7 cellular contexts compared by ENCODE assay signal in genomic region chr21:8380419-8381079, GRCh38.
DNase-seq lines count a peak whose midpoint lies in the region; ATAC-seq and TF ChIP-seq lines count a peak whose summit lies in the region.
"Not testable (repeated sequence)": the region's sequence is repeated elsewhere in the genome, so short reads cannot be mapped to it uniquely, and the experiment has no call there.

No MANE protein-coding gene starts in this region.

- TF ChIP-seq CTCF in activated CD8-positive, alpha-beta T cell treated with anti-CD3 and anti-CD28 coated beads for 36 hours (IDR thresholded peaks at IDR 0.05): not testable (repeated sequence)

- H3K4me3 Mint-ChIP-seq in activated CD8-positive, alpha-beta T cell treated with anti-CD3 and anti-CD28 coated beads for 36 hours; naive thymus-derived CD8-positive, alpha-beta T cell: not testable (repeated sequence)

- ATAC-seq in GM18858 (IDR thresholded peaks at IDR 0.05; ENCODE audit: unreplicated experiment) (peak; percentile 46), GM21360 (IDR thresholded peaks at IDR 0.05; ENCODE audit: unreplicated experiment) (peak; percentile 44), HG02840 (IDR thresholded peaks at IDR 0.05; ENCODE audit: low FRiP score, unreplicated experiment) (peak; percentile 46), HG03442 (IDR thresholded peaks at IDR 0.05; ENCODE audit: unreplicated experiment) (peak; percentile 40), Right ventricle myocardium inferior (peak; percentile 67)
- ATAC-seq in activated CD8-positive, alpha-beta T cell treated with anti-CD3 and anti-CD28 coated beads for 36 hours: peak; percentile 63
- ATAC-seq in naive thymus-derived CD8-positive, alpha-beta T cell: peak; percentile 54 to 58

- H3K36me3 Mint-ChIP-seq in activated CD8-positive, alpha-beta T cell treated with anti-CD3 and anti-CD28 coated beads for 36 hours (ENCODE audit: low read depth); naive thymus-derived CD8-positive, alpha-beta T cell: not testable (repeated sequence)

- POLR2A ChIA-PET in activated CD8-positive, alpha-beta T cell treated with anti-CD3 and anti-CD28 coated beads for 36 hours (lab: Charles Lee); naive thymus-derived CD8-positive, alpha-beta T cell (lab: Charles Lee): not testable (repeated sequence)

- H3K27ac Mint-ChIP-seq in activated CD8-positive, alpha-beta T cell treated with anti-CD3 and anti-CD28 coated beads for 36 hours; naive thymus-derived CD8-positive, alpha-beta T cell: not testable (repeated sequence)

- CTCF ChIA-PET in activated CD8-positive, alpha-beta T cell treated with anti-CD3 and anti-CD28 coated beads for 36 hours (lab: Charles Lee): not testable (repeated sequence)

- H3K4me1 Mint-ChIP-seq in activated CD8-positive, alpha-beta T cell treated with anti-CD3 and anti-CD28 coated beads for 36 hours (ENCODE audit: low read depth); naive thymus-derived CD8-positive, alpha-beta T cell: not testable (repeated sequence)

- not testable (repeated sequence) for H3K9me3 Mint-ChIP-seq in activated CD8-positive, alpha-beta T cell treated with anti-CD3 and anti-CD28 coated beads for 36 hours; naive thymus-derived CD8-positive, alpha-beta T cell

- intact Hi-C loops in activated CD8-positive, alpha-beta T cell treated with anti-CD3 and anti-CD28 coated beads for 36 hours (cut with micrococcal nuclease); Right ventricle myocardium inferior (cut with DNase I): not testable (repeated sequence)

- H3K27me3 Mint-ChIP-seq in activated CD8-positive, alpha-beta T cell treated with anti-CD3 and anti-CD28 coated beads for 36 hours; naive thymus-derived CD8-positive, alpha-beta T cell: not testable (repeated sequence)

- DNase-seq in activated CD8-positive, alpha-beta T cell treated with anti-CD3 and anti-CD28 coated beads for 36 hours; Right ventricle myocardium inferior (ENCODE audit: missing footprints); naive thymus-derived CD8-positive, alpha-beta T cell: not testable (repeated sequence)
